In genomic region chr5:42745426-42745825, GRCh38 we compare ENCODE assay signal across 10 cellular contexts.
DNase-seq lines count a peak whose midpoint lies in the region; ATAC-seq and TF ChIP-seq lines count a peak whose summit lies in the region.
"Had no signal": no experiment of that assay in that cellular context is flagged by ENCODE, and none has a peak within 500 bp of the region (broad histone marks: within the 10 kb centered on the region; RNA-seq: fewer than 3 reads in every experiment).

No MANE protein-coding gene starts in this region.

- no peak overlapping the region for H3K4me3 ChIP-seq in KMS-11 (IDR thresholded peaks at IDR 0.05; ENCODE audit: insufficient read depth, low read depth, low read length)

- H4K20me1 ChIP-seq in KMS-11 (ENCODE audit: insufficient read depth) = no peaks in the 10 kb centered on the region

- H3K79me2 ChIP-seq in KMS-11 (ENCODE audit: insufficient read depth, low read depth) = no peaks in the 10 kb centered on the region

- TF ChIP-seq CTCF in KMS-11 (conservative IDR thresholded peaks at IDR 0.05; ENCODE audit: low read depth, low read length) = peak; percentile 64

- H3K4me2 ChIP-seq in KMS-11 = no peak overlapping the region

- H3K27ac ChIP-seq in KMS-11 = no peak overlapping the region

- no peaks in the 10 kb centered on the region for H3K36me3 ChIP-seq in KMS-11 (ENCODE audit: insufficient read depth)

- H3K9ac ChIP-seq in KMS-11 = no peak overlapping the region

- DNase-seq in ELF-1 (ENCODE audit: low read depth, low spot score) (peak; percentile 25), cerebellar cortex (ENCODE audit: low spot score) (peak; percentile 12), midbrain (lab: John Stamatoyannopoulos, UW) (peak; percentile 32), RKO (ENCODE audit: low spot score) (no peak)
- DNase-seq in activated CD8-positive, alpha-beta memory T cell treated with anti-CD3 and anti-CD28 coated beads, Interleukin-2, amount 50 U/mL, for 4 hours = no peak
- DNase-seq: activated naive CD4-positive, alpha-beta T cell; NCI-H1694 had no signal

- no peak for ATAC-seq in GM21360 (IDR thresholded peaks at IDR 0.05; ENCODE audit: unreplicated experiment)
- ATAC-seq in GM18873 (IDR thresholded peaks at IDR 0.05; ENCODE audit: low FRiP score, unreplicated experiment) = no peak

- H3K4me1 ChIP-seq in KMS-11 (ENCODE audit: low read depth, poor library complexity, severe bottlenecking) = peaks cover 10% of the 10 kb centered on the region

- no peaks in the 10 kb centered on the region for H3K27me3 ChIP-seq in KMS-11 (ENCODE audit: insufficient read depth, low read depth)

- no peak overlapping the region for H2AFZ ChIP-seq in KMS-11 (ENCODE audit: low read depth)

Comparison
In these comparisons a context has a peak if more than half of its experiments do, and no peak if none do; other contexts are left out.
1. DNase-seq: peak in ELF-1 (single experiment), cerebellar cortex (single experiment) and midbrain (single experiment); none in RKO (single experiment) and activated CD8-positive, alpha-beta memory T cell treated with anti-CD3 and anti-CD28 coated beads, Interleukin-2, amount 50 U/mL, for 4 hours (single experiment).